ENCODE assay signal across 8 cellular contexts in genomic region chr19:54449701-54450069, GRCh38. TPM values are rescaled to one million over a fixed set of nuclear protein-coding genes. Genes with fewer than 3 reads are reported as not detected.
A peak's percentile ranks its signal among the peaks of the same experiment; 100 is the strongest.
DNase-seq lines count a peak whose midpoint lies in the region; ATAC-seq and TF ChIP-seq lines count a peak whose summit lies in the region.

No MANE protein-coding gene starts in this region.

- CTCF ChIA-PET in activated naive CD4-positive, alpha-beta T cell treated with anti-CD3 and anti-CD28 coated beads, Interleukin-2, amount 10 ng/mL, durations not matched to agents 7 days and 5 days (lab: Charles Lee): interaction anchor here (3.3 kb wide), 1 partner anchor 10 kb away, joined by 13 read pairs; no protein-coding TSS in a partner anchor

- H3K36me3 ChIP-seq in kidney epithelial cell (ENCODE audit: control insufficient read depth, insufficient read depth, low read length) (peaks cover 8% of the 10 kb centered on the region), transverse colon (peaks cover 0 to 32% (median 15%) of the 10 kb centered on the region in 4 donors)

- no peak for TF ChIP-seq EP300 in transverse colon (IDR thresholded peaks at IDR 0.05; ENCODE audit: low read depth)

- no peak for DNase-seq in activated naive CD4-positive, alpha-beta T cell treated with anti-CD3 and anti-CD28 coated beads, Interleukin-2, amount 10 ng/mL, durations not matched to agents 7 days and 5 days
- no peak for DNase-seq in activated naive CD4-positive, alpha-beta T cell treated with anti-CD3 and anti-CD28 coated beads, Interleukin-2, amount 50 U/mL, for 16 hours
- DNase-seq in activated naive CD8-positive, alpha-beta T cell treated with anti-CD3 and anti-CD28 coated beads, Interleukin-2, amount 10 ng/mL, durations not matched to agents 7 days and 5 days: no peak
- DNase-seq in kidney epithelial cell (ENCODE audit: low read depth) (no peak), transverse colon (no peak), SIG-M5 treated with dmso at 0.1 percent for 504 hours (lab: John Stamatoyannopoulos, UW; ENCODE audit: unreplicated experiment) (no peak), amygdala (lab: John Stamatoyannopoulos, UW) (no peak), NCI-H1436 treated with DMSO at 0.1 percent for 48 hours (lab: John Stamatoyannopoulos, UW) (no peak)

- H3K36me3 Mint-ChIP-seq in activated naive CD4-positive, alpha-beta T cell treated with anti-CD3 and anti-CD28 coated beads, Interleukin-2, amount 10 ng/mL, durations not matched to agents 7 days and 5 days: peaks cover 55% of the 10 kb centered on the region
- peaks cover 16% of the 10 kb centered on the region for H3K36me3 Mint-ChIP-seq in activated naive CD8-positive, alpha-beta T cell treated with anti-CD3 and anti-CD28 coated beads, Interleukin-2, amount 10 ng/mL, durations not matched to agents 7 days and 5 days

- intact Hi-C loops in transverse colon (cut with DNase I; ENCODE audit: low total_unique reads): no loop called here

- POLR2A ChIA-PET in activated naive CD8-positive, alpha-beta T cell treated with anti-CD3 and anti-CD28 coated beads, Interleukin-2, amount 10 ng/mL, durations not matched to agents 7 days and 5 days (lab: Charles Lee): interaction anchor here (2.4 kb wide), 1 partner anchor 20 kb away, joined by 9 read pairs; no protein-coding TSS in a partner anchor

- no peak for TF ChIP-seq CTCF in kidney epithelial cell (IDR thresholded peaks at IDR 0.05; ENCODE audit: insufficient read depth, low read length, poor library complexity, severe bottlenecking)
- no peak for TF ChIP-seq CTCF in transverse colon (IDR thresholded peaks at IDR 0.05)

- H3K4me3 Mint-ChIP-seq in activated naive CD4-positive, alpha-beta T cell treated with anti-CD3 and anti-CD28 coated beads, Interleukin-2, amount 10 ng/mL, durations not matched to agents 7 days and 5 days: peak overlapping the region; percentile 99
- peak overlapping the region; percentile 100 for H3K4me3 Mint-ChIP-seq in activated naive CD8-positive, alpha-beta T cell treated with anti-CD3 and anti-CD28 coated beads, Interleukin-2, amount 10 ng/mL, durations not matched to agents 7 days and 5 days

- H3K27me3 Mint-ChIP-seq in activated naive CD4-positive, alpha-beta T cell treated with anti-CD3 and anti-CD28 coated beads, Interleukin-2, amount 10 ng/mL, durations not matched to agents 7 days and 5 days: no peaks in the 10 kb centered on the region
- H3K27me3 Mint-ChIP-seq in activated naive CD8-positive, alpha-beta T cell treated with anti-CD3 and anti-CD28 coated beads, Interleukin-2, amount 10 ng/mL, durations not matched to agents 7 days and 5 days: no peaks in the 10 kb centered on the region

- peaks cover 28 to 48% (median 36%) of the 10 kb centered on the region in 4 donors for H3K4me1 ChIP-seq in transverse colon

- ATAC-seq in activated naive CD8-positive, alpha-beta T cell treated with anti-CD3 and anti-CD28 coated beads, Interleukin-2, amount 10 ng/mL, durations not matched to agents 7 days and 5 days (ENCODE audit: low read depth): no peak

- WGBS in transverse colon (ENCODE audit: low coverage in 1 of 2), 2 donors: 0 to 2% methylated on average over 8 to 21 of the region's 21 CpGs

- peak overlapping the region; percentile 90 for H3K4me3 ChIP-seq in kidney epithelial cell (ENCODE audit: low read depth, low read length)
- H3K4me3 ChIP-seq in transverse colon: peak overlapping the region; percentile 75 to 99 (median 94)

- no peaks in the 10 kb centered on the region for H3K9me3 Mint-ChIP-seq in activated naive CD4-positive, alpha-beta T cell treated with anti-CD3 and anti-CD28 coated beads, Interleukin-2, amount 10 ng/mL, durations not matched to agents 7 days and 5 days
- no peaks in the 10 kb centered on the region for H3K9me3 Mint-ChIP-seq in activated naive CD8-positive, alpha-beta T cell treated with anti-CD3 and anti-CD28 coated beads, Interleukin-2, amount 10 ng/mL, durations not matched to agents 7 days and 5 days

- H3K27me3 ChIP-seq in kidney epithelial cell (ENCODE audit: control insufficient read depth, insufficient read depth, low read length) (no peaks in the 10 kb centered on the region), transverse colon (no peaks in the 10 kb centered on the region)

- no peaks in the 10 kb centered on the region for H3K9me3 ChIP-seq in transverse colon

- peak overlapping the region; percentile 95 to 98 (median 96) for H3K27ac ChIP-seq in transverse colon

- in situ Hi-C loops in transverse colon (cut with MboI; ENCODE audit: low pct_ligation_motif_present in 1 of 4, low pct_unique_long_range_greater_than_20kb in 1 of 4, low sequenced_read_pairs in 3 of 4): no loop called here

- peak overlapping the region; percentile 96 for H3K27ac Mint-ChIP-seq in activated naive CD4-positive, alpha-beta T cell treated with anti-CD3 and anti-CD28 coated beads, Interleukin-2, amount 10 ng/mL, durations not matched to agents 7 days and 5 days
- peak overlapping the region; percentile 98 for H3K27ac Mint-ChIP-seq in activated naive CD8-positive, alpha-beta T cell treated with anti-CD3 and anti-CD28 coated beads, Interleukin-2, amount 10 ng/mL, durations not matched to agents 7 days and 5 days

- TF ChIP-seq POLR2A in transverse colon (IDR thresholded peaks at IDR 0.05): no peak

- H3K4me1 Mint-ChIP-seq in activated naive CD4-positive, alpha-beta T cell treated with anti-CD3 and anti-CD28 coated beads, Interleukin-2, amount 10 ng/mL, durations not matched to agents 7 days and 5 days: peaks cover 43% of the 10 kb centered on the region
- peaks cover 21% of the 10 kb centered on the region for H3K4me1 Mint-ChIP-seq in activated naive CD8-positive, alpha-beta T cell treated with anti-CD3 and anti-CD28 coated beads, Interleukin-2, amount 10 ng/mL, durations not matched to agents 7 days and 5 days

RNA-seq across cellular contexts. Expression of gene LENG8, which starts 0.7 kb away (rescaled TPM):
- total RNA-seq in activated naive CD8-positive, alpha-beta T cell treated with anti-CD3 and anti-CD28 coated beads, Interleukin-2, amount 10 ng/mL, durations not matched to agents 7 days and 5 days: 100 to 1,000 TPM; 338 to 359 TPM
- total RNA-seq in kidney epithelial cell (61.3 and 62.8 TPM in 2 replicates), transverse colon (1,000 to 10,000 TPM in 1 of 4 donors, 100 to 1,000 TPM in 3; 194 to 1,037 (median 566) TPM)

RNA-seq across cellular contexts. Expression of gene LENG9, which starts 13.9 kb away (rescaled TPM):
- 1 to 10 TPM; 6.2 to 7.0 TPM for total RNA-seq in activated naive CD8-positive, alpha-beta T cell treated with anti-CD3 and anti-CD28 coated beads, Interleukin-2, amount 10 ng/mL, durations not matched to agents 7 days and 5 days
- total RNA-seq in kidney epithelial cell (0.75 and 3.6 TPM in 2 replicates), transverse colon (10 to 100 TPM in 3 of 4 donors, 1 to 10 TPM in 1; 1.1 to 16.5 (median 12.3) TPM)

RNA-seq across cellular contexts. Expression of gene CDC42EP5, which starts 23.4 kb away (rescaled TPM):
- total RNA-seq in activated naive CD8-positive, alpha-beta T cell treated with anti-CD3 and anti-CD28 coated beads, Interleukin-2, amount 10 ng/mL, durations not matched to agents 7 days and 5 days: not detected
- total RNA-seq in kidney epithelial cell: 21.4 and 24.4 TPM in 2 replicates
- total RNA-seq in transverse colon: 100 to 1,000 TPM; 210 to 231 (median 214) TPM

RNA-seq across cellular contexts. Expression of gene TTYH1, which starts 34.4 kb away (rescaled TPM):
- total RNA-seq in activated naive CD8-positive, alpha-beta T cell treated with anti-CD3 and anti-CD28 coated beads, Interleukin-2, amount 10 ng/mL, durations not matched to agents 7 days and 5 days: 1 to 10 TPM; 1.1 to 1.9 TPM
- not detected in 2 replicates for total RNA-seq in kidney epithelial cell
- 1 to 10 TPM; 1.1 to 7.5 (median 3.0) TPM for total RNA-seq in transverse colon

RNA-seq across cellular contexts. Expression of gene LAIR2, which starts 52.9 kb away (rescaled TPM):
- total RNA-seq in activated naive CD8-positive, alpha-beta T cell treated with anti-CD3 and anti-CD28 coated beads, Interleukin-2, amount 10 ng/mL, durations not matched to agents 7 days and 5 days: under 1 TPM in 1 of 2 experiments, not detected in 1; 0.62 TPM
- total RNA-seq in kidney epithelial cell (not detected in 2 replicates), transverse colon (1 to 10 TPM in 1 of 4 donors, not detected in 3; 3.2 TPM)

Comparison
In these comparisons a context has a peak if more than half of its experiments do, and no peak if none do; other contexts are left out.
1. RNA of gene CDC42EP5, which starts 23.4 kb away (total RNA-seq): 210 to 231 TPM in transverse colon and 21.4 to 24.4 TPM in kidney epithelial cell; not detected in activated naive CD8-positive, alpha-beta T cell treated with anti-CD3 and anti-CD28 coated beads, Interleukin-2, amount 10 ng/mL, durations not matched to agents 7 days and 5 days; every median in the first group is over 10 times any median in the second.